ENCODE assay signal across 8 cellular contexts in genomic region chrX:39755152-39756032, GRCh38.
DNase-seq lines count a peak whose midpoint lies in the region; ATAC-seq and TF ChIP-seq lines count a peak whose summit lies in the region.

No MANE protein-coding gene starts in this region.

- TF ChIP-seq CTCF in dorsolateral prefrontal cortex (IDR thresholded peaks at IDR 0.05 in 54 of 56, conservative IDR thresholded peaks at IDR 0.05 in 2 of 56; ENCODE audit: low read depth in 1 of 56, partially characterized antibody in 56 of 56) = no peak

- no peaks in the 10 kb centered on the region for H3K27me3 Mint-ChIP-seq in activated T-helper 17 cell treated with anti-CD3 and anti-CD28 coated beads, Interleukin-2, amount 50 U/mL, for 72 hours

- no peak overlapping the region for H3K27ac Mint-ChIP-seq in activated T-helper 17 cell treated with anti-CD3 and anti-CD28 coated beads, Interleukin-2, amount 50 U/mL, for 72 hours

- peaks cover 4% of the 10 kb centered on the region for H3K4me1 Mint-ChIP-seq in activated T-helper 17 cell treated with anti-CD3 and anti-CD28 coated beads, Interleukin-2, amount 50 U/mL, for 72 hours

- peaks cover 0 to 50% (median 4%) of the 10 kb centered on the region in 45 donors for H3K27me3 ChIP-seq in dorsolateral prefrontal cortex

- H3K27ac ChIP-seq in dorsolateral prefrontal cortex = peak overlapping the region in 28 of 59 donors; percentile 3 to 70 (median 33)

- no peaks in the 10 kb centered on the region for H3K36me3 Mint-ChIP-seq in activated T-helper 17 cell treated with anti-CD3 and anti-CD28 coated beads, Interleukin-2, amount 50 U/mL, for 72 hours (ENCODE audit: low read depth)

- no peak overlapping the region for H3K4me3 Mint-ChIP-seq in activated T-helper 17 cell treated with anti-CD3 and anti-CD28 coated beads, Interleukin-2, amount 50 U/mL, for 72 hours

- no peaks in the 10 kb centered on the region for H3K9me3 Mint-ChIP-seq in activated T-helper 17 cell treated with anti-CD3 and anti-CD28 coated beads, Interleukin-2, amount 50 U/mL, for 72 hours

- DNase-seq in DMS53 (lab: John Stamatoyannopoulos, UW) (peak; percentile 71), NCI-H2227 treated with DMSO at 0.1 percent for 48 hours (lab: John Stamatoyannopoulos, UW) (peak; percentile 25), dorsolateral prefrontal cortex (peak in 7 of 10 donors; percentile 6 to 67 (median 61)), midbrain (lab: John Stamatoyannopoulos, UW) (peak; percentile 16), COR-L47 (lab: John Stamatoyannopoulos, UW) (no peak)

- H3K4me3 ChIP-seq in dorsolateral prefrontal cortex = no peak overlapping the region

- intact Hi-C loops in dorsolateral prefrontal cortex (cut with DNase I) = loop anchor here in 1 of 2 donors (5.0 to 10.0 kb wide), 2 partner anchors 57 to 71 kb away; no protein-coding TSS in a partner anchor

- no peak for ATAC-seq in activated T-helper 17 cell treated with anti-CD3 and anti-CD28 coated beads, Interleukin-2, amount 50 U/mL, for 72 hours (replicated peaks)
- no peak for ATAC-seq in GM19023 (IDR thresholded peaks at IDR 0.05; ENCODE audit: unreplicated experiment)
- ATAC-seq in GM19324 (IDR thresholded peaks at IDR 0.05; ENCODE audit: low FRiP score, unreplicated experiment) = no peak
